In the genomic region with DNA sequence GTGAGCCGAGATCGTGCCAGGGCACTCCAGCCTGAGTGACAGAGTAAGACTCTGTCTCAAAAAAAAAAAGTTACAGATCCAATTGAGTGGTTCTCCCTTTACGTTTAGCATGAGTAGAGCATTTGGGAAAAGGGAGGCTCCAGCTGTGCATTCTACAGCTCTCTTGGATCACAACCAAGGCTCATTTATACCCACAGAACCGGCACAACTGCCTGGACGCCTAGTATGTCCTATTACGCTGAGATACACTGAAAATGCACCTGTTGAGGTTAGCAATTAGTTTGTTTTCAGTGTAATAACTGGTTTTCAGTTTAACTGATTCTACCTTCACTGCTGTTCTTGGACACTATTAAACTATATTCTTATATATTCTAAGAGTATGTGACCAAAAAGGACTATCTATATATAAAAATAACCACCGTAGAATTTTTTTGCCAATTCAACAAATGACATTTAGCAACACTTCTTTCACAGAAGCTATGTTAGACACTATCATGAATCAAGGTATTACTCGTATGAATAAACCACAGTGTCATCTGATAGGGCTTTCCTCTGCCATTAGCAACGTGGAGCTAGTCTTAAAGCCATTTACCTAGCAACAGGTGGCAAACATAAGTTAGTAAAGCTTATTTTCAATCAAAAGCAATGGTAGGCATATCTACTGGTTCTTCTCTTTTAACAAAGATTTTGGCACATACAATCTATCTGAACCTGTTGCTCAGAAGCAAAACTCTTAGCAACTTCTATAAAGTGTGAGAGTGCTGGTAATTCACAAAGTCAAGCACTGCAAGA, we compare ENCODE assay signal across 1 cellular context.
TF ChIP-seq lines count a peak whose summit lies in the region.

No MANE protein-coding gene starts in this region.

TF ChIP-seq in IMR-90, 13 proteins besides CTCF, POLR2A, EP300 and RAD21 (continued from another document):
- no peak for TF ChIP-seq MAFK (IDR thresholded peaks at IDR 0.05; ENCODE audit: low read depth, low read length)
- no peak for TF ChIP-seq RCOR1 (IDR thresholded peaks at IDR 0.05; ENCODE audit: insufficient replicate concordance, low read length)
- no peak for TF ChIP-seq BHLHE40 (IDR thresholded peaks at IDR 0.05; ENCODE audit: low read depth, low read length)
